ENCODE assay signal across 1 cellular context in genomic region chr14:37565550-37565949, GRCh38.
TF ChIP-seq lines count a peak whose summit lies in the region.

No MANE protein-coding gene starts in this region.

TF ChIP-seq in HCT116, 20 proteins besides CTCF, POLR2A, EP300 and RAD21 (continued from another document):
- no peak for TF ChIP-seq ZNF274 (IDR thresholded peaks at IDR 0.05; ENCODE audit: low read depth, low read length)
- no peak for TF ChIP-seq YY1 (IDR thresholded peaks at IDR 0.05; ENCODE audit: extremely low read depth, insufficient replicate concordance, low read depth, low read length)
- TF ChIP-seq EGR1 (IDR thresholded peaks at IDR 0.05; ENCODE audit: low read depth) = no peak
- TF ChIP-seq CEBPB (IDR thresholded peaks at IDR 0.05; ENCODE audit: low read depth) = no peak
